9 cellular contexts compared by ENCODE assay signal in genomic region chr6:166587631-166588413, GRCh38. TPM values are rescaled to one million over a fixed set of nuclear protein-coding genes. Genes with fewer than 3 reads are reported as not detected.
DNase-seq lines count a peak whose midpoint lies in the region; ATAC-seq and TF ChIP-seq lines count a peak whose summit lies in the region.
"Had no signal": no experiment of that assay in that cellular context is flagged by ENCODE, and none has a peak within 500 bp of the region (broad histone marks: within the 10 kb centered on the region; RNA-seq: fewer than 3 reads in every experiment).

No MANE protein-coding gene starts in this region.

- ATAC-seq in GM18909 (IDR thresholded peaks at IDR 0.05; ENCODE audit: poor library complexity, unreplicated experiment) (peak; percentile 86), HG02571 (IDR thresholded peaks at IDR 0.05; ENCODE audit: unreplicated experiment) (peak; percentile 76), HG03575 (IDR thresholded peaks at IDR 0.05; ENCODE audit: extremely low read depth, insufficient number of reproducible peaks, low FRiP score, unreplicated experiment) (peak; percentile 69), natural killer cell (peak; percentile 52 to 84 (median 64))

- H3K27ac Mint-ChIP-seq in natural killer cell (no peak overlapping the region), Calu3 (ENCODE audit: unreplicated experiment) (no peak overlapping the region), MCF 10A (ENCODE audit: low read depth, unreplicated experiment) (no peak overlapping the region)

- intact Hi-C loops in natural killer cell (cut with micrococcal nuclease) (no loop called here), Calu3 (cut with micrococcal nuclease; ENCODE audit: unreplicated experiment) (no loop called here), MCF 10A (cut with micrococcal nuclease) (no loop called here)

- H3K4me3 Mint-ChIP-seq in natural killer cell = no peak overlapping the region
- no peak overlapping the region for H3K4me3 Mint-ChIP-seq in Calu3 (ENCODE audit: low read depth, unreplicated experiment)
- H3K4me3 Mint-ChIP-seq in MCF 10A (ENCODE audit: unreplicated experiment) = no peak overlapping the region

- H3K27me3 Mint-ChIP-seq in natural killer cell (ENCODE audit: low read depth in 2 of 2) = peaks cover 0 to 7% of the 10 kb centered on the region in 2 donors
- no peaks in the 10 kb centered on the region for H3K27me3 Mint-ChIP-seq in Calu3 (ENCODE audit: unreplicated experiment)
- no peaks in the 10 kb centered on the region for H3K27me3 Mint-ChIP-seq in MCF 10A (ENCODE audit: insufficient read depth, unreplicated experiment)

- H3K4me1 Mint-ChIP-seq in natural killer cell = peaks cover 0 to 22% of the 10 kb centered on the region in 2 donors
- H3K4me1 Mint-ChIP-seq in Calu3 (ENCODE audit: low read depth, unreplicated experiment) = peaks cover 18% of the 10 kb centered on the region
- H3K4me1 Mint-ChIP-seq in MCF 10A (ENCODE audit: insufficient read depth, unreplicated experiment) = peaks cover 40% of the 10 kb centered on the region

- BruUV-seq in Calu3 (replicated peaks; lab: Mats Ljungman, UMichigan) (no TSS peak), MCF 10A (replicated peaks; lab: Mats Ljungman, UMichigan) (no TSS peak)

- no peaks in the 10 kb centered on the region for H3K36me3 Mint-ChIP-seq in natural killer cell
- no peaks in the 10 kb centered on the region for H3K36me3 Mint-ChIP-seq in Calu3 (ENCODE audit: insufficient read depth, unreplicated experiment)
- peaks cover 35% of the 10 kb centered on the region for H3K36me3 Mint-ChIP-seq in MCF 10A (ENCODE audit: insufficient read depth, unreplicated experiment)

- CTCF ChIA-PET in Calu3 (lab: Charles Lee) = no interaction called here
- CTCF ChIA-PET in MCF 10A (lab: Yijun Ruan, JAX) = interaction anchor here (0.5 kb wide), 1 partner anchor 9 kb away, joined by 3 read pairs; no protein-coding TSS in a partner anchor

- TF ChIP-seq CTCF in natural killer cell (IDR thresholded peaks at IDR 0.05) = no peak
- TF ChIP-seq CTCF in Calu3 (IDR thresholded peaks at IDR 0.05; ENCODE audit: unreplicated experiment) = no peak
- no peak for TF ChIP-seq CTCF in MCF 10A (IDR thresholded peaks at IDR 0.05; ENCODE audit: unreplicated experiment)

- DNase-seq in natural killer cell = no peak
- no peak for DNase-seq in Calu3
- DNase-seq in MCF 10A (ENCODE audit: unreplicated experiment) = no peak
- DNase-seq in SW 1271 (lab: John Stamatoyannopoulos, UW) = no peak
- no peak for DNase-seq in activated CD4-positive, alpha-beta T cell treated with anti-CD3 and anti-CD28 coated beads, Interleukin-2, amount 50 U/mL, for 48 hours
- DNase-seq: NCI-H82 had no signal

- H3K9me3 Mint-ChIP-seq in natural killer cell (no peaks in the 10 kb centered on the region), Calu3 (ENCODE audit: low read depth, unreplicated experiment) (no peaks in the 10 kb centered on the region), MCF 10A (ENCODE audit: unreplicated experiment) (no peaks in the 10 kb centered on the region)

- POLR2A ChIA-PET in MCF 10A (lab: Yijun Ruan, JAX) = interaction anchor here (0.9 to 1.0 kb wide), 2 partner anchors 11 to 13 kb away, joined by 3 to 4 read pairs; no protein-coding TSS in a partner anchor

RNA-seq across cellular contexts. Expression of gene RAMACL, which starts 1.3 kb away (rescaled TPM):
- total RNA-seq in natural killer cell (1 to 10 TPM in 2 of 3 donors, under 1 TPM in 1; 0.68 to 5.6 (median 1.1) TPM), Calu3 (2022) (1.3 and 2.2 TPM in 2 replicates), MCF 10A (2022) (5.3 and 5.8 TPM in 2 replicates)

RNA-seq across cellular contexts. Expression of gene RPS6KA2, which starts 39.2 kb away (rescaled TPM):
- 1 to 10 TPM; 2.8 to 4.5 (median 2.9) TPM for total RNA-seq in natural killer cell
- total RNA-seq in Calu3 (2022) = 25.8 and 41.3 TPM in 2 replicates
- total RNA-seq in MCF 10A (2022) = 126 and 157 TPM in 2 replicates
